Comparison of ENCODE assay signal across 10 cellular contexts in genomic region chr2:176140130-176140519, GRCh38. TPM values are rescaled to one million over a fixed set of nuclear protein-coding genes. Genes with fewer than 3 reads are reported as not detected.
DNase-seq lines count a peak whose midpoint lies in the region; ATAC-seq and TF ChIP-seq lines count a peak whose summit lies in the region.
"Had no signal": no experiment of that assay in that cellular context is flagged by ENCODE, and none has a peak within 500 bp of the region (broad histone marks: within the 10 kb centered on the region; RNA-seq: fewer than 3 reads in every experiment).

No MANE protein-coding gene starts in this region.

- intact Hi-C loops in Panc1 (cut with micrococcal nuclease; ENCODE audit: unreplicated experiment) = loop anchor here (2.0 kb wide), 1 partner anchor 315 kb away; no protein-coding TSS in a partner anchor

- in situ Hi-C loops in Panc1 (cut with HindIII; ENCODE audit: low pct_unique_long_range_greater_than_20kb, low sequenced_read_pairs) = no loop called here

- peak; percentile 4 for ATAC-seq in GM19351 (IDR thresholded peaks at IDR 0.05; ENCODE audit: unreplicated experiment)
- ATAC-seq in Panc1 = no peak
- no peak for ATAC-seq in GM18502 (IDR thresholded peaks at IDR 0.05; ENCODE audit: poor library complexity, unreplicated experiment)

- peaks cover 8% of the 10 kb centered on the region for H3K4me1 ChIP-seq in Panc1 (ENCODE audit: control insufficient read depth, insufficient read depth, low read length)
- H3K4me1 ChIP-seq: parathyroid adenoma had no signal

- no peak for DNase-seq in Panc1 (ENCODE audit: low read depth, low spot score)
- no peak for DNase-seq in foreskin fibroblast
- DNase-seq in effector CD8-positive, alpha-beta T cell (lab: John Stamatoyannopoulos, UW) = no peak
- DNase-seq in 8988T = no peak
- DNase-seq in D341Med (ENCODE audit: low spot score) = no peak

- CTCF ChIA-PET in Panc1 (lab: Charles Lee) = interaction anchor here (0.6 to 2.5 kb wide), 15 partner anchors 11 to 808 kb away, joined by 3 to 37 read pairs (median 5); no protein-coding TSS in a partner anchor

- peak overlapping the region; percentile 71 for H3K27ac ChIP-seq in Panc1 (ENCODE audit: low read length)
- peak overlapping the region in 17 of 21 experiments; percentile 13 to 98 (median 72) for H3K27ac ChIP-seq in skin epidermis
- H3K27ac ChIP-seq: epithelial cell of prostate, parathyroid adenoma had no signal

- BruUV-seq in Panc1 (replicated peaks; lab: Mats Ljungman, UMichigan) = no TSS peak

- POLR2A ChIA-PET in Panc1 (lab: Charles Lee) = interaction anchor here (0.7 kb wide), 1 partner anchor 497 kb away, joined by 22 read pairs; no protein-coding TSS in a partner anchor

- no peaks in the 10 kb centered on the region for H3K36me3 ChIP-seq in Panc1 (ENCODE audit: control insufficient read depth, insufficient read depth, low read length)

- H3K4me3 ChIP-seq in Panc1 (ENCODE audit: low read depth in 2 of 2, low read length in 2 of 2) (peak overlapping the region; percentile 48 to 58), foreskin fibroblast (ENCODE audit: low read depth in 1 of 2, low read length in 2 of 2) (peak overlapping the region; percentile 47 to 57), skin epidermis (peak overlapping the region in 5 of 7 experiments; percentile 20 to 70 (median 40))

- no peaks in the 10 kb centered on the region for H3K27me3 ChIP-seq in Panc1 (ENCODE audit: control insufficient read depth, insufficient read depth, low read length)

- no peaks in the 10 kb centered on the region for H3K9me3 ChIP-seq in Panc1 (ENCODE audit: control insufficient read depth, insufficient read depth, low read depth, low read length)

- no peak for TF ChIP-seq CTCF in Panc1 (IDR thresholded peaks at IDR 0.05)
- TF ChIP-seq CTCF in foreskin fibroblast (IDR thresholded peaks at IDR 0.05; ENCODE audit: low read depth, low read length) = no peak

RNA-seq across cellular contexts. Expression of gene HOXD8, which starts 10.6 kb away (rescaled TPM):
- not detected for total RNA-seq in Panc1 (2021; ENCODE audit: unreplicated experiment)
- not detected for polyA plus RNA-seq in Panc1 (2012; ENCODE audit: insufficient read length)

RNA-seq across cellular contexts. Expression of gene HOXD4, which starts 11.2 kb away (rescaled TPM):
- 1.4 TPM for total RNA-seq in Panc1 (2021; ENCODE audit: unreplicated experiment)
- 0.82 TPM for polyA plus RNA-seq in Panc1 (2012; ENCODE audit: insufficient read length)

RNA-seq across cellular contexts. Expression of gene HOXD3, which starts 17.0 kb away (rescaled TPM):
- total RNA-seq in Panc1 (2021; ENCODE audit: unreplicated experiment) = 1.8 TPM
- 0.56 TPM for polyA plus RNA-seq in Panc1 (2012; ENCODE audit: insufficient read length)

RNA-seq across cellular contexts. Expression of gene HOXD9, which starts 17.6 kb away (rescaled TPM):
- 0.15 TPM for total RNA-seq in Panc1 (2021; ENCODE audit: unreplicated experiment)
- polyA plus RNA-seq in Panc1 (2012; ENCODE audit: insufficient read length) = 0.19 TPM

RNA-seq across cellular contexts. Expression of gene HOXD10, which starts 23.5 kb away (rescaled TPM):
- not detected for total RNA-seq in Panc1 (2021; ENCODE audit: unreplicated experiment)
- polyA plus RNA-seq in Panc1 (2012; ENCODE audit: insufficient read length) = 0.46 TPM
